13 cellular contexts compared by ENCODE assay signal in genomic region chr12:109738878-109739665, GRCh38. TPM values are rescaled to one million over a fixed set of nuclear protein-coding genes. Genes with fewer than 3 reads are reported as not detected.
DNase-seq lines count a peak whose midpoint lies in the region; ATAC-seq and TF ChIP-seq lines count a peak whose summit lies in the region.
"Had no signal": no experiment of that assay in that cellular context is flagged by ENCODE, and none has a peak within 500 bp of the region (broad histone marks: within the 10 kb centered on the region; RNA-seq: fewer than 3 reads in every experiment).

No MANE protein-coding gene starts in this region.

- intact Hi-C loops in right lobe of liver (cut with DNase I) = no loop called here

- H3K4me3 ChIP-seq in right lobe of liver (no peak overlapping the region), SJCRH30 (no peak overlapping the region)

- no peaks in the 10 kb centered on the region for H3K9me3 ChIP-seq in right lobe of liver
- no peaks in the 10 kb centered on the region for H3K9me3 ChIP-seq in SJCRH30 (replicated peaks)

- no peaks in the 10 kb centered on the region for H3K9me3 Mint-ChIP-seq in stimulated activated naive CD8-positive, alpha-beta T cell treated with anti-CD3 and anti-CD28 coated beads, Interleukin-15, amount 100 ng/mL, for 72 hours
- no peaks in the 10 kb centered on the region for H3K9me3 Mint-ChIP-seq in chondrocyte (ENCODE audit: low read depth)
- H3K9me3 Mint-ChIP-seq: activated T-helper 1 cell treated with anti-CD3 and anti-CD28 coated beads, Interleukin-12 subunit alpha, Interleukin-12 subunit beta, Interleukin-2, Interleukin-4 antibody, amounts not matched to agents 30 ng/mL and 10 ng/mL and 1 ng/mL, durations not matched to agents 14 hours and 24 hours and 36 hours; naive thymus-derived CD8-positive, alpha-beta T cell had no signal

- H3K27me3 Mint-ChIP-seq in stimulated activated naive CD8-positive, alpha-beta T cell treated with anti-CD3 and anti-CD28 coated beads, Interleukin-15, amount 100 ng/mL, for 72 hours = peaks cover 42% of the 10 kb centered on the region
- peaks cover 10% of the 10 kb centered on the region for H3K27me3 Mint-ChIP-seq in chondrocyte (ENCODE audit: low read depth)

- H3K36me3 Mint-ChIP-seq in chondrocyte (ENCODE audit: low read depth) = no peaks in the 10 kb centered on the region
- H3K36me3 Mint-ChIP-seq: naive thymus-derived CD8-positive, alpha-beta T cell had no signal

- no peak overlapping the region for H3K4me3 Mint-ChIP-seq in stimulated activated naive CD8-positive, alpha-beta T cell treated with anti-CD3 and anti-CD28 coated beads, Interleukin-15, amount 100 ng/mL, for 72 hours
- H3K4me3 Mint-ChIP-seq in chondrocyte (ENCODE audit: unreplicated experiment) = no peak overlapping the region
- H3K4me3 Mint-ChIP-seq: activated T-helper 1 cell treated with anti-CD3 and anti-CD28 coated beads, Interleukin-12 subunit alpha, Interleukin-12 subunit beta, Interleukin-2, Interleukin-4 antibody, amounts not matched to agents 30 ng/mL and 10 ng/mL and 1 ng/mL, durations not matched to agents 14 hours and 24 hours and 36 hours; naive thymus-derived CD8-positive, alpha-beta T cell had no signal

- H3K4me1 ChIP-seq in right lobe of liver (peaks cover 0 to 47% (median 22%) of the 10 kb centered on the region in 4 donors), SJCRH30 (peaks cover 8% of the 10 kb centered on the region)

- peaks cover 7% of the 10 kb centered on the region for H3K4me1 Mint-ChIP-seq in stimulated activated naive CD8-positive, alpha-beta T cell treated with anti-CD3 and anti-CD28 coated beads, Interleukin-15, amount 100 ng/mL, for 72 hours
- peaks cover 12% of the 10 kb centered on the region for H3K4me1 Mint-ChIP-seq in chondrocyte (ENCODE audit: low read depth)

- H3K36me3 ChIP-seq in right lobe of liver = no peaks in the 10 kb centered on the region
- no peaks in the 10 kb centered on the region for H3K36me3 ChIP-seq in SJCRH30

- peak; percentile 0 for DNase-seq in stimulated activated naive CD8-positive, alpha-beta T cell treated with anti-CD3 and anti-CD28 coated beads, Interleukin-15, Interleukin-2, amounts not matched to agents 100 U/mL and 50 U/mL, for 24 hours
- DNase-seq in stimulated activated naive CD8-positive, alpha-beta T cell treated with anti-CD3 and anti-CD28 coated beads, Interleukin-15, amount 100 ng/mL, for 72 hours = no peak
- DNase-seq in chondrocyte (ENCODE audit: low spot score) = peak; percentile 72
- peak; percentile 12 to 47 (median 44) for DNase-seq in right lobe of liver
- no peak for DNase-seq in SJCRH30
- no peak for DNase-seq in HuH-7.5 (ENCODE audit: low spot score)
- no peak for DNase-seq in NCI-H187 (lab: John Stamatoyannopoulos, UW)
- DNase-seq: cerebellar nuclear complex, NCI-H1417 treated with DMSO at 0.1 percent for 48 hours had no signal

- WGBS in right lobe of liver (ENCODE audit: insufficient coverage, low coverage, low lambda C conversion rate, missing lambda C conversion rate) = 77% methylated on average over 5 of the region's 6 CpGs

- no peak overlapping the region for H3K27ac Mint-ChIP-seq in stimulated activated naive CD8-positive, alpha-beta T cell treated with anti-CD3 and anti-CD28 coated beads, Interleukin-15, amount 100 ng/mL, for 72 hours
- no peak overlapping the region for H3K27ac Mint-ChIP-seq in chondrocyte (ENCODE audit: unreplicated experiment)
- H3K27ac Mint-ChIP-seq: activated T-helper 1 cell treated with anti-CD3 and anti-CD28 coated beads, Interleukin-12 subunit alpha, Interleukin-12 subunit beta, Interleukin-2, Interleukin-4 antibody, amounts not matched to agents 30 ng/mL and 10 ng/mL and 1 ng/mL, durations not matched to agents 14 hours and 24 hours and 36 hours; naive thymus-derived CD8-positive, alpha-beta T cell had no signal

- TF ChIP-seq POLR2A in right lobe of liver (IDR thresholded peaks at IDR 0.05) = no peak

- no peak for ATAC-seq in stimulated activated naive CD8-positive, alpha-beta T cell treated with anti-CD3 and anti-CD28 coated beads, Interleukin-15, Interleukin-2, amounts not matched to agents 100 U/mL and 50 U/mL, for 24 hours
- ATAC-seq in stimulated activated naive CD8-positive, alpha-beta T cell treated with anti-CD3 and anti-CD28 coated beads, Interleukin-15, amount 100 ng/mL, for 72 hours = no peak
- ATAC-seq in right lobe of liver = peak in 1 of 4 donors; percentile 16
- no peak for ATAC-seq in HG03378 (IDR thresholded peaks at IDR 0.05; ENCODE audit: unreplicated experiment)
- ATAC-seq: naive thymus-derived CD8-positive, alpha-beta T cell had no signal

- TF ChIP-seq CTCF in chondrocyte (IDR thresholded peaks at IDR 0.05) = no peak
- no peak for TF ChIP-seq CTCF in right lobe of liver (IDR thresholded peaks at IDR 0.05)

- no peaks in the 10 kb centered on the region for H3K27me3 ChIP-seq in right lobe of liver
- no peaks in the 10 kb centered on the region for H3K27me3 ChIP-seq in SJCRH30

- H3K27ac ChIP-seq in right lobe of liver = no peak overlapping the region
- H3K27ac ChIP-seq in SJCRH30 = no peak overlapping the region

RNA-seq across cellular contexts. Expression of gene FAM222A, which starts 25.4 kb away (rescaled TPM):
- total RNA-seq in chondrocyte (1.0 to 1.5 TPM (median 1.2 TPM) in 3 replicates), right lobe of liver (1 to 10 TPM in 5 of 6 experiments, under 1 TPM in 1; 0.34 to 4.3 (median 1.2) TPM)
- total RNA-seq in SJCRH30 (2014; rRNA removed; shearing (Covaris generic)) = 17.5 and 18.9 TPM in 2 replicates
- total RNA-seq: fibroblast of lung had no signal

Comparison
In these comparisons a context has a peak if more than half of its experiments do, and no peak if none do; other contexts are left out.
1. DNase-seq: peak in stimulated activated naive CD8-positive, alpha-beta T cell treated with anti-CD3 and anti-CD28 coated beads, Interleukin-15, Interleukin-2, amounts not matched to agents 100 U/mL and 50 U/mL, for 24 hours (single experiment), chondrocyte (single experiment) and right lobe of liver (3 of 3); none in stimulated activated naive CD8-positive, alpha-beta T cell treated with anti-CD3 and anti-CD28 coated beads, Interleukin-15, amount 100 ng/mL, for 72 hours (0 of 2), SJCRH30 (0 of 2), HuH-7.5 (single experiment) and NCI-H187 (0 of 2).